Comparison of ENCODE assay signal across 31 cellular contexts in genomic region chr20:50328161-50328979, GRCh38.
"Had no signal": no experiment of that assay in that cellular context is flagged by ENCODE, and none has a peak within 500 bp of the region (broad histone marks: within the 10 kb centered on the region; RNA-seq: fewer than 3 reads in every experiment).

No MANE protein-coding gene starts in this region.

- H3K27ac ChIP-seq: SK-N-MC had no signal

- H3K36me3 Mint-ChIP-seq: activated CD4-positive, alpha-beta memory T cell treated with anti-CD3 and anti-CD28 coated beads for 36 hours; activated naive CD8-positive, alpha-beta T cell; T-cell had no signal

- H3K9me3 ChIP-seq: MG63 had no signal

- ATAC-seq: activated T-helper 17 cell treated with anti-CD3 and anti-CD28 coated beads, Interleukin-2, amount 50 U/mL, for 72 hours; Panc1; Right ventricle myocardium inferior; T-cell had no signal

- H3K27ac Mint-ChIP-seq: activated B cell treated with CpG ODN at 0.5 μM for 24 hours; activated CD4-positive, alpha-beta memory T cell treated with anti-CD3 and anti-CD28 coated beads for 36 hours; activated CD4-positive, alpha-beta T cell treated with anti-CD3 and anti-CD28 coated beads, Interleukin-2, amount 10 ng/mL, durations not matched to agents 24 days and 14 days; activated naive CD4-positive, alpha-beta T cell treated with anti-CD3 and anti-CD28 coated beads for 36 hours; activated naive CD8-positive, alpha-beta T cell; activated T-helper 17 cell treated with anti-CD3 and anti-CD28 coated beads, Interleukin-2, amount 50 U/mL, for 72 hours; T-cell had no signal

- H3K4me3 ChIP-seq: MG63, SK-N-MC had no signal

- H3K9me3 Mint-ChIP-seq: activated B cell treated with CpG ODN at 0.5 μM for 24 hours; activated naive CD4-positive, alpha-beta T cell treated with anti-CD3 and anti-CD28 coated beads for 36 hours had no signal

- DNase-seq: activated B cell treated with CpG ODN at 0.5 μM for 24 hours; activated CD4-positive, alpha-beta memory T cell treated with anti-CD3 and anti-CD28 coated beads for 36 hours; activated CD4-positive, alpha-beta T cell treated with anti-CD3 and anti-CD28 coated beads for 1 hour; activated CD4-positive, alpha-beta T cell treated with anti-CD3 and anti-CD28 coated beads, Interleukin-2, amount 10 ng/mL, durations not matched to agents 24 days and 14 days; activated CD8-positive, alpha-beta memory T cell treated with anti-CD3 and anti-CD28 coated beads for 24 hours; activated gamma-delta T cell; activated naive CD4-positive, alpha-beta T cell treated with anti-CD3 and anti-CD28 coated beads for 36 hours; activated T-cell treated with anti-CD3 and anti-CD28 coated beads for 4 hours; activated T-cell treated with anti-CD3 and anti-CD28 coated beads, Interleukin-2, amount 50 U/mL, for 48 hours; MG63; MV-4-11; NCI-H1092 treated with DMSO at 0.1 percent for 48 hours; NCI-H1417 treated with DMSO at 0.1 percent for 48 hours; NCI-H1694; NCI-H2029; NCI-H2107; NCI-H2171 treated with DMSO at 0.1 percent for 48 hours; NCI-H345; NCI-H510A; NCI-H526 treated with DMSO at 0.1 percent for 48 hours; NCI-H82; RPMI8226; T-cell; T-helper 2 cell; T1000 had no signal

- H3K4me1 Mint-ChIP-seq: activated B cell treated with CpG ODN at 0.5 μM for 24 hours; activated CD4-positive, alpha-beta T cell treated with anti-CD3 and anti-CD28 coated beads, Interleukin-2, amount 10 ng/mL, durations not matched to agents 24 days and 14 days; T-cell had no signal

- FAIRE-seq: TTC549 had no signal

- H3K4me3 Mint-ChIP-seq: activated B cell treated with CpG ODN at 0.5 μM for 24 hours; activated CD4-positive, alpha-beta memory T cell treated with anti-CD3 and anti-CD28 coated beads for 36 hours; activated CD4-positive, alpha-beta T cell treated with anti-CD3 and anti-CD28 coated beads, Interleukin-2, amount 10 ng/mL, durations not matched to agents 24 days and 14 days; activated naive CD4-positive, alpha-beta T cell treated with anti-CD3 and anti-CD28 coated beads for 36 hours; activated naive CD8-positive, alpha-beta T cell; activated T-helper 17 cell treated with anti-CD3 and anti-CD28 coated beads, Interleukin-2, amount 50 U/mL, for 72 hours; T-cell had no signal

- H3K36me3 ChIP-seq: MG63 had no signal

- H3K27me3 ChIP-seq: MG63 had no signal
